ENCODE assay signal across 8 cellular contexts in genomic region chr14:81400852-81401251, GRCh38. TPM values are rescaled to one million over a fixed set of nuclear protein-coding genes. Genes with fewer than 3 reads are reported as not detected.
DNase-seq lines count a peak whose midpoint lies in the region; ATAC-seq and TF ChIP-seq lines count a peak whose summit lies in the region.

No MANE protein-coding gene starts in this region.

- peak overlapping the region; percentile 84 for H3K4me2 ChIP-seq in PC-3 (ENCODE audit: low read length)

- CTCF ChIA-PET in PC-3 (lab: Charles Lee): no interaction called here
- CTCF ChIA-PET in CD4-positive, alpha-beta memory T cell (lab: Charles Lee; ENCODE audit: partially characterized antibody): interaction anchor here (1.1 kb wide), 1 partner anchor 9 kb away, joined by 3 read pairs; no protein-coding TSS in a partner anchor

- peaks cover 0 to 5% (median 0%) of the 10 kb centered on the region in 8 donors for H3K9me3 Mint-ChIP-seq in CD4-positive, alpha-beta memory T cell

- no peak overlapping the region for H3K27ac Mint-ChIP-seq in CD4-positive, alpha-beta memory T cell

- ATAC-seq in Right ventricle myocardium inferior (peak; percentile 60), PC-3 (peak; percentile 77), GM21619 (IDR thresholded peaks at IDR 0.05; ENCODE audit: unreplicated experiment) (no peak), GM18873 (IDR thresholded peaks at IDR 0.05; ENCODE audit: low FRiP score, unreplicated experiment) (no peak)

- H4K20me1 ChIP-seq in PC-3 (ENCODE audit: low read length): no peaks in the 10 kb centered on the region

- peak overlapping the region; percentile 91 for H3K9ac ChIP-seq in PC-3 (ENCODE audit: low read length)

- no peak for DNase-seq in Right ventricle myocardium inferior (ENCODE audit: missing footprints)
- no peak for DNase-seq in cardiac septum (ENCODE audit: low spot score)
- peak; percentile 99 for DNase-seq in PC-3
- peak; percentile 99 for DNase-seq in fibroblast of the conjunctiva (ENCODE audit: low read depth)
- peak in 2 of 3 donors; percentile 17 to 27 for DNase-seq in stimulated activated CD4-positive, alpha-beta T cell treated with anti-CD3 and anti-CD28 coated beads, TNF-alpha, amount 100 ng/mL, for 48 hours (ENCODE audit: low read depth in 3 of 3)
- no peak for DNase-seq in CD4-positive, alpha-beta memory T cell

- no peaks in the 10 kb centered on the region for H3K36me3 Mint-ChIP-seq in CD4-positive, alpha-beta memory T cell

- no peak for TF ChIP-seq CTCF in PC-3 (conservative IDR thresholded peaks at IDR 0.05; ENCODE audit: low read depth, low read length)

- peak overlapping the region; percentile 99 for H3K27ac ChIP-seq in PC-3 (ENCODE audit: low read length)
- no peak overlapping the region for H3K27ac ChIP-seq in CD4-positive, alpha-beta memory T cell (ENCODE audit: low read depth, low read length)

- no peak overlapping the region for H3K4me3 Mint-ChIP-seq in CD4-positive, alpha-beta memory T cell

- H3K79me2 ChIP-seq in PC-3 (ENCODE audit: low read length): no peaks in the 10 kb centered on the region

- peaks cover 51% of the 10 kb centered on the region for H3K4me1 ChIP-seq in PC-3 (ENCODE audit: insufficient read depth, low read length)
- no peaks in the 10 kb centered on the region for H3K4me1 ChIP-seq in CD4-positive, alpha-beta memory T cell (ENCODE audit: insufficient read depth, low read length)

- no peaks in the 10 kb centered on the region for H3K9me3 ChIP-seq in PC-3 (ENCODE audit: low read length)
- no peaks in the 10 kb centered on the region for H3K9me3 ChIP-seq in CD4-positive, alpha-beta memory T cell (ENCODE audit: control insufficient read depth in 1 of 2, low read length in 2 of 2)

- H2AFZ ChIP-seq in PC-3 (ENCODE audit: low read length): no peak overlapping the region

- no TSS peak for BruUV-seq in PC-3 (replicated peaks; lab: Mats Ljungman, UMichigan)

- intact Hi-C loops in Right ventricle myocardium inferior (cut with DNase I): no loop called here
- intact Hi-C loops in cardiac septum (cut with DNase I): no loop called here
- intact Hi-C loops in PC-3 (cut with micrococcal nuclease): loop anchor here (1.0 to 5.0 kb wide), 8 partner anchors 19 to 182 kb away; no protein-coding TSS in a partner anchor
- intact Hi-C loops in CD4-positive, alpha-beta memory T cell (cut with micrococcal nuclease): no loop called here

- POLR2A ChIA-PET in PC-3 (lab: Charles Lee; ENCODE audit: unreplicated experiment): interaction anchor here (1.0 kb wide), 1 partner anchor 35 kb away, joined by 6 read pairs; no protein-coding TSS in a partner anchor
- POLR2A ChIA-PET in CD4-positive, alpha-beta memory T cell (lab: Charles Lee; ENCODE audit: partially characterized antibody): no interaction called here

- H3K27me3 ChIP-seq in PC-3 (ENCODE audit: low read length): no peaks in the 10 kb centered on the region
- H3K27me3 ChIP-seq in CD4-positive, alpha-beta memory T cell (ENCODE audit: insufficient read depth, low read length): no peaks in the 10 kb centered on the region

- H3K9me2 ChIP-seq in PC-3 (replicated peaks; ENCODE audit: low read length): no peaks in the 10 kb centered on the region

- peak overlapping the region; percentile 58 for H3K4me3 ChIP-seq in PC-3 (ENCODE audit: low read length)
- H3K4me3 ChIP-seq in CD4-positive, alpha-beta memory T cell (ENCODE audit: low read length in 2 of 2): no peak overlapping the region

- H3K36me3 ChIP-seq in PC-3 (ENCODE audit: low read depth, low read length): no peaks in the 10 kb centered on the region
- H3K36me3 ChIP-seq in CD4-positive, alpha-beta memory T cell (ENCODE audit: insufficient read depth, low read length): no peaks in the 10 kb centered on the region

- H3F3A ChIP-seq in PC-3 (ENCODE audit: low read length, unreplicated experiment): peaks cover 11% of the 10 kb centered on the region

- H3K4me1 Mint-ChIP-seq in CD4-positive, alpha-beta memory T cell: no peaks in the 10 kb centered on the region

- peaks cover 1 to 9% of the 10 kb centered on the region in 2 donors for H3K27me3 Mint-ChIP-seq in CD4-positive, alpha-beta memory T cell

RNA-seq across cellular contexts. Expression of gene STON2, which starts 0.7 kb away (rescaled TPM):
- total RNA-seq in Right ventricle myocardium inferior (12.8 TPM), cardiac septum (5.7 TPM), PC-3 (2014; rRNA removed) (12.3 and 16.1 TPM in 2 replicates)
- total RNA-seq in CD4-positive, alpha-beta memory T cell: not detected
- polyA plus RNA-seq in CD4-positive, alpha-beta memory T cell: not detected

Comparison
In these comparisons a context has a peak if more than half of its experiments do, and no peak if none do; other contexts are left out.
1. ATAC-seq: peak in Right ventricle myocardium inferior (single experiment) and PC-3 (single experiment); none in GM21619 (single experiment) and GM18873 (single experiment).
2. DNase-seq: peak in PC-3 (single experiment), fibroblast of the conjunctiva (single experiment) and stimulated activated CD4-positive, alpha-beta T cell treated with anti-CD3 and anti-CD28 coated beads, TNF-alpha, amount 100 ng/mL, for 48 hours (2 of 3); none in Right ventricle myocardium inferior (single experiment), cardiac septum (single experiment) and CD4-positive, alpha-beta memory T cell (0 of 5).